11 cellular contexts compared by ENCODE assay signal in the genomic region with DNA sequence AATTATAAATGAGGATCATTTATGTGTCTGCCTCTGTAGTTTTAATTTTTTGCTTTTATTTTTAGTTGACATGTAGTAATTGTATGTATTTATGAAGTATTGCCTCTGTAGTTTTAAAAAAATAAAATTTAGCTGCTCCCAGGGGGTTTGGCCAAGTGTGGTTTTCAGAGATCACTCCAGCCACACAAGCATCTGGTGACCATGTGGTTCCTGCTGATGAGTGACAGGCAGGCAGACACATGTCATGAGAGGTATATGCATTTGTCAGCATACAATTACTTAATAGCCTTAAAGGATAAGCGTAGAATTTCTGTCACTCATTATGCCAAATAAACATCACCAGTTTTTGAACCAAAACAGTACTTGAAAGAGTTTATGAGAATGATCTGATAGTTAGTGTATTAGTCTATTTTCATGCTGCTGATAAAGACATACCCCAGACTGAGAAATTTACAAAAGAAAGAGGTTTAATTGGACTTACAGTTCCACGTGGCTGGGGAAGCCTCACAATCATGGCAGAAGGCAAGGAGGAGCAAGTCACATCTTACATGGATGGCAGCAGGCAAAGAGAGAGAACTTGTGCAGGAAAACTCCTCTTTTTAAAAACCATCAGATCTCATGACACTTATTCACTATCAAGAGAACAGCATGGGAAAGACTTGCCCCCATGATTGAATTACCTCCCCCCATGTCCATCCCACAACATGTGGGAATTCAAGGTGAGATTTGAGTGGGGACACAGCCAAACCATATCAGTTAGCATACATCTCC. TPM values are rescaled to one million over a fixed set of nuclear protein-coding genes. Genes with fewer than 3 reads are reported as not detected.
DNase-seq lines count a peak whose midpoint lies in the region; ATAC-seq and TF ChIP-seq lines count a peak whose summit lies in the region.
"Had no signal": no experiment of that assay in that cellular context is flagged by ENCODE, and none has a peak within 500 bp of the region (broad histone marks: within the 10 kb centered on the region; RNA-seq: fewer than 3 reads in every experiment).

No MANE protein-coding gene starts in this region.

- H3K27me3 Mint-ChIP-seq in Calu3 (ENCODE audit: unreplicated experiment): no peaks in the 10 kb centered on the region
- no peaks in the 10 kb centered on the region for H3K27me3 Mint-ChIP-seq in activated CD4-positive, alpha-beta memory T cell treated with anti-CD3 and anti-CD28 coated beads for 36 hours
- H3K27me3 Mint-ChIP-seq: naive B cell had no signal

- peaks cover 4% of the 10 kb centered on the region for H3K9me3 Mint-ChIP-seq in Calu3 (ENCODE audit: low read depth, unreplicated experiment)
- H3K9me3 Mint-ChIP-seq in activated CD4-positive, alpha-beta memory T cell treated with anti-CD3 and anti-CD28 coated beads for 36 hours: peaks cover 10% of the 10 kb centered on the region

- ATAC-seq in GM19397 (IDR thresholded peaks at IDR 0.05; ENCODE audit: unreplicated experiment) (peak; percentile 59), HG03060 (IDR thresholded peaks at IDR 0.05; ENCODE audit: low read depth, unreplicated experiment) (peak; percentile 58)

- no peak for DNase-seq in Calu3
- DNase-seq in RPMI7951 (ENCODE audit: low read depth): peak; percentile 41
- no peak for DNase-seq in activated CD4-positive, alpha-beta memory T cell treated with anti-CD3 and anti-CD28 coated beads for 36 hours
- DNase-seq in activated CD4-positive, alpha-beta T cell treated with anti-CD3 and anti-CD28 coated beads, Interleukin-2, amount 50 U/mL, for 1 hour: no peak
- DNase-seq in NCI-H1436 treated with DMSO at 0.1 percent for 48 hours (lab: John Stamatoyannopoulos, UW): no peak
- DNase-seq in activated naive CD4-positive, alpha-beta T cell treated with Interleukin-2 at 50 U/mL for 16 hours: no peak
- DNase-seq: activated gamma-delta T cell, naive B cell, NCI-H446 had no signal

- no TSS peak for BruUV-seq in Calu3 (replicated peaks; lab: Mats Ljungman, UMichigan)

- peaks cover 23% of the 10 kb centered on the region for H3K36me3 Mint-ChIP-seq in Calu3 (ENCODE audit: insufficient read depth, unreplicated experiment)
- H3K36me3 Mint-ChIP-seq in activated CD4-positive, alpha-beta memory T cell treated with anti-CD3 and anti-CD28 coated beads for 36 hours: peaks cover 17% of the 10 kb centered on the region

- no peak overlapping the region for H3K4me3 Mint-ChIP-seq in Calu3 (ENCODE audit: low read depth, unreplicated experiment)
- no peak overlapping the region for H3K4me3 Mint-ChIP-seq in activated CD4-positive, alpha-beta memory T cell treated with anti-CD3 and anti-CD28 coated beads for 36 hours
- H3K4me3 Mint-ChIP-seq: naive B cell had no signal

- POLR2A ChIA-PET in activated CD4-positive, alpha-beta memory T cell treated with anti-CD3 and anti-CD28 coated beads for 36 hours (lab: Charles Lee): no interaction called here

- peak overlapping the region; percentile 90 for H3K27ac Mint-ChIP-seq in Calu3 (ENCODE audit: unreplicated experiment)
- no peak overlapping the region for H3K27ac Mint-ChIP-seq in activated CD4-positive, alpha-beta memory T cell treated with anti-CD3 and anti-CD28 coated beads for 36 hours

- CTCF ChIA-PET in Calu3 (lab: Charles Lee): interaction anchor here (0.7 kb wide), 1 partner anchor 654 kb away, joined by 4 read pairs; no protein-coding TSS in a partner anchor
- CTCF ChIA-PET in activated CD4-positive, alpha-beta memory T cell treated with anti-CD3 and anti-CD28 coated beads for 36 hours (lab: Charles Lee): no interaction called here

- intact Hi-C loops in Calu3 (cut with micrococcal nuclease; ENCODE audit: unreplicated experiment): no loop called here
- intact Hi-C loops in activated CD4-positive, alpha-beta memory T cell treated with anti-CD3 and anti-CD28 coated beads for 36 hours (cut with micrococcal nuclease): no loop called here

- no peak for TF ChIP-seq CTCF in Calu3 (IDR thresholded peaks at IDR 0.05; ENCODE audit: unreplicated experiment)

- peaks cover 41% of the 10 kb centered on the region for H3K4me1 Mint-ChIP-seq in Calu3 (ENCODE audit: low read depth, unreplicated experiment)
- H3K4me1 Mint-ChIP-seq in activated CD4-positive, alpha-beta memory T cell treated with anti-CD3 and anti-CD28 coated beads for 36 hours (ENCODE audit: low read depth): peaks cover 23% of the 10 kb centered on the region

RNA-seq across cellular contexts. Expression of gene MREG, which starts 29.6 kb away (rescaled TPM):
- 22.0 and 29.7 TPM in 2 replicates for total RNA-seq in Calu3 (2022)
- total RNA-seq in RPMI7951 (2014; rRNA removed; shearing (Covaris generic)): 4.6 and 5.7 TPM in 2 replicates
- 10 to 100 TPM; 10.2 to 10.4 TPM for total RNA-seq in activated CD4-positive, alpha-beta memory T cell treated with anti-CD3 and anti-CD28 coated beads for 36 hours
